Comparison of ENCODE assay signal across 25 cellular contexts in the genomic region with DNA sequence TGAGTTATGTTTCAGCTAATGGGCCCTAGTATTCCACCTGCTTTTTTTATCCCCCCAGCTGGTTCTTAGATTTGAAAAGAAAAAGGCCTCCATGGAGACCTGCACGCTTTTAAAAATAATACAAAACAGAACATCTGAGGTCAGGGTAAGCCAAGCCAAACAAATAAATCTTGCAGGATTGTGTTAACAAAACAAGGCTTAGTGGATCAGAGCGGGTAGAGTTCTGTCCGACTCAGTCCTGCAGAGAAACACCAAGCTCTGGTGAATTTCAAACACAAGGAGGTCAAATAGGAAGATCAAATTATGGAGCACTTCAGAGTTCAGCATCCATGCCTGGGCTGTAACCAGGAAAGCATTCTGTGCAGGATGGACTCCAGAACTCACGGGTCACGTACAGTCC.
DNase-seq lines count a peak whose midpoint lies in the region; ATAC-seq and TF ChIP-seq lines count a peak whose summit lies in the region.
"Had no signal": no experiment of that assay in that cellular context is flagged by ENCODE, and none has a peak within 500 bp of the region (broad histone marks: within the 10 kb centered on the region; RNA-seq: fewer than 3 reads in every experiment).

No MANE protein-coding gene starts in this region.

- H3K9me3 ChIP-seq in sigmoid colon: no peaks in the 10 kb centered on the region
- no peaks in the 10 kb centered on the region for H3K9me3 ChIP-seq in mucosa of descending colon
- H3K9me3 ChIP-seq: HAP-1 had no signal

- TF ChIP-seq CTCF in sigmoid colon (IDR thresholded peaks at IDR 0.05): no peak
- TF ChIP-seq CTCF in mucosa of descending colon (IDR thresholded peaks at IDR 0.05): no peak

- 76 to 77% methylated on average over 5 of the region's 5 CpGs for WGBS in sigmoid colon, 2 donors

- TF ChIP-seq POLR2A in sigmoid colon (IDR thresholded peaks at IDR 0.05): no peak

- no peaks in the 10 kb centered on the region for H3K27me3 ChIP-seq in sigmoid colon

- ATAC-seq in GM21447 (IDR thresholded peaks at IDR 0.05; ENCODE audit: unreplicated experiment) (no peak), mucosa of descending colon (no peak)
- ATAC-seq: CD8-positive, alpha-beta T cell; GM23338; HepG2; K562; Panc1 had no signal

- H3K36me3 ChIP-seq in sigmoid colon (no peaks in the 10 kb centered on the region), mucosa of descending colon (ENCODE audit: low read depth) (no peaks in the 10 kb centered on the region)
- H3K36me3 ChIP-seq: HAP-1 had no signal

- peak; percentile 55 for DNase-seq in NCI-H1092 treated with DMSO at 0.1 percent for 48 hours (lab: John Stamatoyannopoulos, UW)
- DNase-seq in SK-N-DZ (ENCODE audit: low spot score): peak; percentile 87
- peak; percentile 21 for DNase-seq in mucosa of gallbladder (ENCODE audit: low spot score)
- DNase-seq in sigmoid colon: no peak
- DNase-seq in stimulated activated naive CD4-positive, alpha-beta T cell (lab: John Stamatoyannopoulos, UW): no peak
- DNase-seq in mucosa of descending colon: no peak
- DNase-seq in amygdala (lab: John Stamatoyannopoulos, UW): no peak
- DNase-seq: AML-193; C1 segment of cervical spinal cord; CD8-positive, alpha-beta T cell; DMS153; MM.1S; NCI-H1048; NCI-H1694 treated with DMSO at 0.1 percent for 48 hours; NCI-H446; NCI-H526; NK-92 treated with Interleukin-12 subunit alpha and Interleukin-12 subunit beta, amount 100 ng/mL, for 24 hours; SIG-M5 had no signal

- intact Hi-C loops in sigmoid colon (cut with DNase I): loop anchor here (5.0 kb wide), 1 partner anchor 169 kb away; the partner anchor contains the start of gene TIMP3
- intact Hi-C loops in mucosa of descending colon (cut with DNase I, micrococcal nuclease): no loop called here

- peak in 1 of 4 donors; percentile 4 for TF ChIP-seq EP300 in sigmoid colon (IDR thresholded peaks at IDR 0.05)

- peaks cover 0 to 26% (median 23%) of the 10 kb centered on the region in 4 donors for H3K4me1 ChIP-seq in sigmoid colon
- no peaks in the 10 kb centered on the region for H3K4me1 ChIP-seq in mucosa of descending colon (ENCODE audit: low read depth)
- H3K4me1 ChIP-seq: HAP-1 had no signal

- peak overlapping the region in 3 of 4 donors; percentile 58 to 75 (median 60) for H3K27ac ChIP-seq in sigmoid colon
- H3K27ac ChIP-seq: HL-60 had no signal

- H3K4me3 ChIP-seq in sigmoid colon: no peak overlapping the region
- H3K4me3 ChIP-seq in mucosa of descending colon: no peak overlapping the region
- H3K4me3 ChIP-seq: GM23338, HAP-1, K562 had no signal

Comparison
In these comparisons a context has a peak if more than half of its experiments do, and no peak if none do; other contexts are left out.
1. DNase-seq: peak in NCI-H1092 treated with DMSO at 0.1 percent for 48 hours (single experiment), SK-N-DZ (single experiment) and mucosa of gallbladder (single experiment); none in sigmoid colon (single experiment), stimulated activated naive CD4-positive, alpha-beta T cell (0 of 6), mucosa of descending colon (0 of 3) and amygdala (0 of 56).